In the genomic region with DNA sequence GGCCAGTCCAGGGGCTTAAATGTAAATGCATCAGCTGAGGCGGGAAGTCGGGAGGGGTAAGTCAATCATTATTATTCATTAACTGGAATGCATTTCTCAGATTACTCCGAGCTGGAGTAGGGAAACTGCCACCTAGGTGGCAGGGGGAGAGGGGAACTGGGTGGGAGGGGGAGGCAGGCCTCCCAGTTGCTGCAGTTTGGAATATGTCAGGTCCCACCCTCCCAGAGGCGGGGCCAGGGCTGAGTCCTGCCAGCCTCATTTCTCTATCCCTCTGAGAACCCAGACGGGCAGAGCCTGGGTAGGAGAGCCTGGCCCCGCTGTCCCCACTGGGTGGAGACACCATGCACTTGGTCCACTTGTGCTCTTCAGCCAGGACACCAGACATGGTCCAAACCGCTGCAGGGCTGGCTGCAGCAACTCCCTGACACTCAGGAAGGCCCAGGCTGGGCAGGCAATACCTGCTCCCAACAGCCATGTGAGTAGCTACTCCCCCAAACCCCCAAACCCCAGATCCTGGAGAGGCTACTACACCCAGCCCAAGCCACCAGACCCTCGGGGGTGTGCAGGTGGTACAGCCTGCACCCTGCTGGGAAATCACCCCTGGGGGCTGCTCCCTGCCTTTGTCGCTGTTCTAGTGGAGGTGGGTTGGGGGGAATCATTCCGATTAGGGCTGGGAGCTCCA, we compare ENCODE assay signal across 1 cellular context.
TF ChIP-seq lines count a peak whose summit lies in the region.

A gene with protein sequence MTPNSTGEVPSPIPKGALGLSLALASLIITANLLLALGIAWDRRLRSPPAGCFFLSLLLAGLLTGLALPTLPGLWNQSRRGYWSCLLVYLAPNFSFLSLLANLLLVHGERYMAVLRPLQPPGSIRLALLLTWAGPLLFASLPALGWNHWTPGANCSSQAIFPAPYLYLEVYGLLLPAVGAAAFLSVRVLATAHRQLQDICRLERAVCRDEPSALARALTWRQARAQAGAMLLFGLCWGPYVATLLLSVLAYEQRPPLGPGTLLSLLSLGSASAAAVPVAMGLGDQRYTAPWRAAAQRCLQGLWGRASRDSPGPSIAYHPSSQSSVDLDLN (plus strand): TSS at position 274 of the 682 bp plus-strand sequence. CDS start 1,710 bp downstream, outside the sequence.

TF ChIP-seq in A549, 52 proteins besides CTCF, POLR2A, EP300 and RAD21 (continued from another document):
- TF ChIP-seq, protein P1, sequence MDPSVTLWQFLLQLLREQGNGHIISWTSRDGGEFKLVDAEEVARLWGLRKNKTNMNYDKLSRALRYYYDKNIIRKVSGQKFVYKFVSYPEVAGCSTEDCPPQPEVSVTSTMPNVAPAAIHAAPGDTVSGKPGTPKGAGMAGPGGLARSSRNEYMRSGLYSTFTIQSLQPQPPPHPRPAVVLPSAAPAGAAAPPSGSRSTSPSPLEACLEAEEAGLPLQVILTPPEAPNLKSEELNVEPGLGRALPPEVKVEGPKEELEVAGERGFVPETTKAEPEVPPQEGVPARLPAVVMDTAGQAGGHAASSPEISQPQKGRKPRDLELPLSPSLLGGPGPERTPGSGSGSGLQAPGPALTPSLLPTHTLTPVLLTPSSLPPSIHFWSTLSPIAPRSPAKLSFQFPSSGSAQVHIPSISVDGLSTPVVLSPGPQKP (IDR thresholded peaks at IDR 0.05; ENCODE audit: low read depth, low read length), result no peak
- TF ChIP-seq ZNF302 (CRISPR knock-in tag; IDR thresholded peaks at IDR 0.05) (no peak), SMC3 (IDR thresholded peaks at IDR 0.05) (no peak), ZC3H11A (IDR thresholded peaks at IDR 0.05) (no peak)
